ENCODE assay signal across 21 cellular contexts in the genomic region with DNA sequence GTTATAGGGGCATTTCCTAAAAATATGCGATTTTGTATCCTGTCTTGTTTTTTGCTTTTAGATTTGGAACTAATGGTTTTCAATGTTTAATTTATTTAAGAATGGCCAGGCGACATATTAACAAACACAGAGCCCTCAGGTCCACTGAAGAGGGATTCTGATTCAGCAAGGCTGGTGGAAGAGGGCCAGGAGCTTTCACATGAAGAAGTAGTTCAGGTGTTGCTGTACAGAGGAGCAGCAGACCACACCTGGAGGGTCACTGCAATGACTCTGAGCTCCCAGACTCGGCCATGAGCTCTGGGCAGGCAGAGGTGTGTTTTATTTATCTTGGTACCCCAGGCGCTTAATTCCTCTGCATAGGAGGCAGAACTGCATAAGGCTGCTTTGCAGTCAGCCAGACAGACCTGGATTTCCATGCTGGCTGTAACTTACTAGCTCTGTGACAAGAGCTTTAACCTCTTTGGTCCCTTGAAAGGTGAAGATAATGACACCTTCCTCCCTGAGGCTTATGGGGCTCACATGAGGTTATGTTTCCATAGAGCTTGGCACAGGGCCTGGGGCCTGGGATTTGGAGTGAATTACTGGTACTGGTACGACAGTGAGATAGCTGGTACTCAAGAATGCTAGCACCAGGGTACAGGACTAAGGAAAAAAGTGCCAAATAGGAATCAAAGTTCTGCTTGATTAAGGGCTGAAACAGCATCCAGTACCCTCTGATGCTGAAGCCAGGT.
"Had no signal": no experiment of that assay in that cellular context is flagged by ENCODE, and none has a peak within 500 bp of the region (broad histone marks: within the 10 kb centered on the region; RNA-seq: fewer than 3 reads in every experiment).

No MANE protein-coding gene starts in this region.

- H3K36me3 Mint-ChIP-seq: activated naive CD4-positive, alpha-beta T cell treated with anti-CD3 and anti-CD28 coated beads, Interleukin-2, amount 50 U/mL, for 24 hours; naive thymus-derived CD4-positive, alpha-beta T cell; stimulated activated memory B cell treated with anti-CD40 and anti-IgM and Interleukin-4, amounts not matched to agents 10 μg/mL and 1 μg/mL and 100 μg/mL, for 72 hours had no signal

- H3K27me3 ChIP-seq: brain microvascular endothelial cell, colonic mucosa, esophagus muscularis mucosa, sigmoid colon, upper lobe of right lung had no signal

- H3K36me3 ChIP-seq: brain microvascular endothelial cell, colonic mucosa, esophagus muscularis mucosa, sigmoid colon, upper lobe of right lung had no signal

- ATAC-seq: naive thymus-derived CD4-positive, alpha-beta T cell; stimulated activated memory B cell treated with anti-CD40 and anti-IgM and Interleukin-4, amounts not matched to agents 10 μg/mL and 1 μg/mL and 100 μg/mL, for 72 hours; upper lobe of right lung had no signal

- H3K4me3 Mint-ChIP-seq: activated naive CD4-positive, alpha-beta T cell treated with anti-CD3 and anti-CD28 coated beads, Interleukin-2, amount 50 U/mL, for 24 hours; central memory CD8-positive, alpha-beta T cell; naive thymus-derived CD4-positive, alpha-beta T cell; neural crest cell; stimulated activated memory B cell treated with anti-CD40 and anti-IgM and Interleukin-4, amounts not matched to agents 10 μg/mL and 1 μg/mL and 100 μg/mL, for 72 hours had no signal

- H3K4me3 ChIP-seq: colonic mucosa, esophagus muscularis mucosa, lung, sigmoid colon, smooth muscle cell, upper lobe of right lung had no signal

- H3K4me1 Mint-ChIP-seq: activated naive CD4-positive, alpha-beta T cell treated with anti-CD3 and anti-CD28 coated beads, Interleukin-2, amount 50 U/mL, for 24 hours; central memory CD8-positive, alpha-beta T cell; neural crest cell; stimulated activated memory B cell treated with anti-CD40 and anti-IgM and Interleukin-4, amounts not matched to agents 10 μg/mL and 1 μg/mL and 100 μg/mL, for 72 hours had no signal

- DNase-seq: activated CD4-positive, alpha-beta T cell treated with anti-CD3 and anti-CD28 coated beads for 1 hour; activated CD4-positive, alpha-beta T cell treated with anti-CD3 and anti-CD28 coated beads, Interleukin-2, amount 50 U/mL, for 1 hour; activated gamma-delta T cell treated with Interleukin-2 at 50 U/mL for 16 hours; activated T-cell treated with anti-CD3 and anti-CD28 coated beads, Interleukin-2, amount 50 U/mL, for 1 hour; anterior cingulate cortex; brain microvascular endothelial cell; colonic mucosa; glutamatergic neuron; naive thymus-derived CD4-positive, alpha-beta T cell; posterior cingulate gyrus; sigmoid colon; stimulated activated CD4-positive, alpha-beta T cell treated with anti-CD3 and anti-CD28 coated beads, Interleukin-15, amount 100 ng/mL, for 24 hours; T-helper 1 cell; upper lobe of right lung had no signal

- H3K4me1 ChIP-seq: colonic mucosa, esophagus muscularis mucosa, sigmoid colon, upper lobe of right lung had no signal

- H3K27ac Mint-ChIP-seq: activated naive CD4-positive, alpha-beta T cell treated with anti-CD3 and anti-CD28 coated beads, Interleukin-2, amount 50 U/mL, for 24 hours; naive thymus-derived CD4-positive, alpha-beta T cell; stimulated activated memory B cell treated with anti-CD40 and anti-IgM and Interleukin-4, amounts not matched to agents 10 μg/mL and 1 μg/mL and 100 μg/mL, for 72 hours had no signal

- H3K27ac ChIP-seq: brain microvascular endothelial cell, colonic mucosa, esophagus muscularis mucosa, sigmoid colon, upper lobe of right lung had no signal

- H3K27me3 Mint-ChIP-seq: activated naive CD4-positive, alpha-beta T cell treated with anti-CD3 and anti-CD28 coated beads, Interleukin-2, amount 50 U/mL, for 24 hours; central memory CD8-positive, alpha-beta T cell; naive thymus-derived CD4-positive, alpha-beta T cell; stimulated activated memory B cell treated with anti-CD40 and anti-IgM and Interleukin-4, amounts not matched to agents 10 μg/mL and 1 μg/mL and 100 μg/mL, for 72 hours had no signal

- H3K9me3 ChIP-seq: colonic mucosa, esophagus muscularis mucosa, sigmoid colon, upper lobe of right lung had no signal
